ENCODE assay signal across 25 cellular contexts in genomic region chr1:205338011-205338410, GRCh38. TPM values are rescaled to one million over a fixed set of nuclear protein-coding genes. Genes with fewer than 3 reads are reported as not detected.
DNase-seq lines count a peak whose midpoint lies in the region; ATAC-seq, FAIRE-seq and TF ChIP-seq lines count a peak whose summit lies in the region.
"Had no signal": no experiment of that assay in that cellular context is flagged by ENCODE, and none has a peak within 500 bp of the region (broad histone marks: within the 10 kb centered on the region; RNA-seq: fewer than 3 reads in every experiment).

No MANE protein-coding gene starts in this region.

- CTCF ChIA-PET in H1 (lab: Charles Lee; ENCODE audit: partially characterized antibody): interaction anchor here (0.8 to 67.1 kb wide), 13 partner anchors 10 to 185 kb away, joined by 3 to 2424 read pairs (median 23); partner anchors contain the start of gene KLHDC8A
- CTCF ChIA-PET in activated CD4-positive, alpha-beta T cell treated with anti-CD3 and anti-CD28 coated beads, Interleukin-2, amount 10 ng/mL, durations not matched to agents 7 days and 5 days (lab: Charles Lee): interaction anchor here (3.6 kb wide), 1 partner anchor 13 kb away, joined by 24 read pairs; no protein-coding TSS in a partner anchor

- no peak for FAIRE-seq in H1 (lab: Jason Lieb, UNC)
- FAIRE-seq: A204.1, D721Med, GM12892 had no signal

- H3K4me1 ChIP-seq in Loucy (ENCODE audit: insufficient read depth, low read length, poor library complexity, severe bottlenecking) (no peaks in the 10 kb centered on the region), H1 (replicated peaks in 1 of 4; ENCODE audit: control insufficient read depth in 3 of 4, insufficient read depth in 4 of 4, low read length in 3 of 4) (peaks cover 0 to 6% (median 1%) of the 10 kb centered on the region in 4 experiments; a peak in 5 of 7 replicates), neural progenitor cell (peaks cover 5% of the 10 kb centered on the region)
- H3K4me1 ChIP-seq: BLaER1 had no signal

- H3K18ac ChIP-seq in H1 (ENCODE audit: extremely low read depth, low read length): no peak overlapping the region

- TF ChIP-seq EP300 in H1 (IDR thresholded peaks at IDR 0.05; ENCODE audit: borderline replicate concordance in 1 of 2, low read depth in 2 of 2, low read length in 2 of 2): no peak

- H2AK5ac ChIP-seq in H1 (ENCODE audit: low read depth, low read length): no peak overlapping the region

- POLR2A ChIA-PET in H1 (lab: Charles Lee; ENCODE audit: partially characterized antibody): interaction anchor here (3.1 kb wide), 1 partner anchor 13 kb away, joined by 9 read pairs; no protein-coding TSS in a partner anchor
- POLR2A ChIA-PET in activated CD4-positive, alpha-beta T cell treated with anti-CD3 and anti-CD28 coated beads, Interleukin-2, amount 10 ng/mL, durations not matched to agents 7 days and 5 days (lab: Charles Lee): no interaction called here

- TF ChIP-seq CTCF in Loucy (conservative IDR thresholded peaks at IDR 0.05; ENCODE audit: low read length) (no peak), WERI-Rb-1 (IDR thresholded peaks at IDR 0.05; ENCODE audit: low read depth, low read length) (no peak), H1 (IDR thresholded peaks at IDR 0.05; ENCODE audit: control extremely low read depth in 1 of 3, insufficient read depth in 1 of 3, low read depth in 1 of 3, low read length in 3 of 3) (no peak), neural progenitor cell (IDR thresholded peaks at IDR 0.05) (no peak)

- no peak overlapping the region for H3K4ac ChIP-seq in H1 (replicated peaks; ENCODE audit: insufficient read length, low read depth, low read length)

- H4K91ac ChIP-seq in H1 (replicated peaks; ENCODE audit: insufficient read length, low read length): no peak overlapping the region

- TF ChIP-seq POLR2A in H1 (IDR thresholded peaks at IDR 0.05; ENCODE audit: control extremely low read depth in 1 of 2, low read depth in 2 of 2, low read length in 2 of 2): no peak

- peak; percentile 97 for DNase-seq in WERI-Rb-1
- no peak for DNase-seq in H1 (ENCODE audit: low read depth in 1 of 2, low spot score in 2 of 2)
- no peak for DNase-seq in neural progenitor cell (ENCODE audit: low spot score)
- no peak for DNase-seq in activated CD4-positive, alpha-beta T cell treated with anti-CD3 and anti-CD28 coated beads, Interleukin-2, amount 10 ng/mL, durations not matched to agents 7 days and 5 days
- DNase-seq in activated CD8-positive, alpha-beta memory T cell treated with anti-CD3 and anti-CD28 coated beads for 24 hours: no peak
- DNase-seq in NCI-H1694 (lab: John Stamatoyannopoulos, UW): no peak
- DNase-seq: CD4-positive, CD25-positive, alpha-beta regulatory T cell; CD8-positive, alpha-beta T cell; DMS 273 treated with DMSO at 0.1 percent for 48 hours; DMS79; EL; GF-D8; GM23248; H9 had no signal

- H3K9ac ChIP-seq in Loucy (ENCODE audit: low read depth, low read length, poor library complexity, severe bottlenecking) (no peak overlapping the region), H1 (replicated peaks in 1 of 4; ENCODE audit: extremely low read depth in 1 of 4, low read depth in 3 of 4, low read length in 3 of 4) (no peak overlapping the region), neural progenitor cell (no peak overlapping the region)
- H3K9ac ChIP-seq: BLaER1, GM23248 had no signal

- H4K5ac ChIP-seq in H1 (ENCODE audit: insufficient read length, low read depth, low read length): no peak overlapping the region

- H4K8ac ChIP-seq in H1 (ENCODE audit: extremely low read depth, insufficient read depth, low read length): no peak overlapping the region

- H3K4me3 ChIP-seq in Loucy (ENCODE audit: low read length, poor library complexity, severe bottlenecking) (no peak overlapping the region), WERI-Rb-1 (ENCODE audit: low read depth, low read length) (peak overlapping the region; percentile 15), H1 (ENCODE audit: extremely low read depth in 1 of 4, insufficient read depth in 2 of 4, low read depth in 3 of 4, low read length in 4 of 4) (no peak overlapping the region), neural progenitor cell (no peak overlapping the region)
- H3K4me3 ChIP-seq: BLaER1, GM23248 had no signal

- H2BK20ac ChIP-seq in H1 (ENCODE audit: low read length): no peak overlapping the region

- H3K9me3 ChIP-seq in Loucy (ENCODE audit: insufficient read depth, low read depth, low read length): no peaks in the 10 kb centered on the region
- H3K9me3 ChIP-seq in WERI-Rb-1 (ENCODE audit: severe bottlenecking): no peaks in the 10 kb centered on the region
- H3K9me3 ChIP-seq in H1 (ENCODE audit: insufficient read depth in 2 of 2, low read depth in 1 of 2, low read length in 1 of 2): peaks cover 0 to 3% of the 10 kb centered on the region in 2 experiments; a peak in 1 of 4 replicates
- H3K9me3 ChIP-seq in neural progenitor cell (ENCODE audit: low read depth): no peaks in the 10 kb centered on the region

- peaks cover 19% of the 10 kb centered on the region for H3K27me3 Mint-ChIP-seq in neural progenitor cell (ENCODE audit: insufficient read depth, low read depth)
- H3K27me3 Mint-ChIP-seq in activated CD4-positive, alpha-beta T cell treated with anti-CD3 and anti-CD28 coated beads, Interleukin-2, amount 10 ng/mL, durations not matched to agents 7 days and 5 days: peaks cover 30% of the 10 kb centered on the region
- H3K27me3 Mint-ChIP-seq: B cell had no signal

- no peaks in the 10 kb centered on the region for H3K27me3 ChIP-seq in Loucy (ENCODE audit: insufficient read depth, low read length, poor library complexity, severe bottlenecking)
- H3K27me3 ChIP-seq in WERI-Rb-1 (ENCODE audit: insufficient read depth, low read depth, severe bottlenecking): no peaks in the 10 kb centered on the region
- peaks cover 7 to 12% (median 10%) of the 10 kb centered on the region in 4 experiments for H3K27me3 ChIP-seq in H1 (replicated peaks in 1 of 4; ENCODE audit: control insufficient read depth in 3 of 4, extremely low read depth in 1 of 4, insufficient read depth in 3 of 4, low read length in 3 of 4)
- H3K27me3 ChIP-seq in neural progenitor cell: peaks cover 13% of the 10 kb centered on the region

- H4K20me1 ChIP-seq in Loucy (ENCODE audit: insufficient read depth, low read length, poor library complexity, severe bottlenecking) (no peaks in the 10 kb centered on the region), H1 (replicated peaks in 1 of 2; ENCODE audit: control insufficient read depth in 1 of 2, insufficient read depth in 2 of 2, low read length in 2 of 2) (no peaks in the 10 kb centered on the region), neural progenitor cell (ENCODE audit: low read depth) (peaks cover under 1% of the 10 kb centered on the region)
- H4K20me1 ChIP-seq: BLaER1 had no signal

- no peak for ATAC-seq in HG02981 (IDR thresholded peaks at IDR 0.05; ENCODE audit: unreplicated experiment)
- ATAC-seq: CD8-positive, alpha-beta T cell; HCT116 had no signal

- H3K27ac ChIP-seq in WERI-Rb-1: peak overlapping the region; percentile 94
- no peak overlapping the region for H3K27ac ChIP-seq in H1 (ENCODE audit: low read depth, low read length)
- no peak overlapping the region for H3K27ac ChIP-seq in neural progenitor cell
- H3K27ac ChIP-seq: 22Rv1, BLaER1, C4-2B, GM23248 had no signal

- no peaks in the 10 kb centered on the region for H3K79me1 ChIP-seq in H1 (ENCODE audit: low read depth, low read length)

- TF ChIP-seq RAD21 in H1 (IDR thresholded peaks at IDR 0.05 in 1 of 2, conservative IDR thresholded peaks at IDR 0.05 in 1 of 2; ENCODE audit: low read depth in 2 of 2, low read length in 2 of 2): no peak

- no peak overlapping the region for H3K56ac ChIP-seq in H1 (replicated peaks; ENCODE audit: insufficient read length, low read depth, low read length)

- peaks cover 13% of the 10 kb centered on the region for H3K36me3 Mint-ChIP-seq in neural progenitor cell
- no peaks in the 10 kb centered on the region for H3K36me3 Mint-ChIP-seq in activated CD4-positive, alpha-beta T cell treated with anti-CD3 and anti-CD28 coated beads, Interleukin-2, amount 10 ng/mL, durations not matched to agents 7 days and 5 days (ENCODE audit: low read depth)
- H3K36me3 Mint-ChIP-seq: CD4-positive, CD25-positive, alpha-beta regulatory T cell; CD8-positive, alpha-beta T cell had no signal

- no peaks in the 10 kb centered on the region for H3K9me2 ChIP-seq in Loucy (replicated peaks; ENCODE audit: low read depth, low read length)

- H2BK5ac ChIP-seq in H1 (ENCODE audit: low read depth, low read length): no peak overlapping the region

- H2BK15ac ChIP-seq in H1 (ENCODE audit: low read length): no peak overlapping the region

- no peak overlapping the region for H3K23ac ChIP-seq in H1 (ENCODE audit: insufficient read length)

- H3K4me3 Mint-ChIP-seq in neural progenitor cell: peak overlapping the region; percentile 12
- no peak overlapping the region for H3K4me3 Mint-ChIP-seq in activated CD4-positive, alpha-beta T cell treated with anti-CD3 and anti-CD28 coated beads, Interleukin-2, amount 10 ng/mL, durations not matched to agents 7 days and 5 days
- H3K4me3 Mint-ChIP-seq: B cell; CD4-positive, CD25-positive, alpha-beta regulatory T cell; CD8-positive, alpha-beta T cell; H9 had no signal

- no peaks in the 10 kb centered on the region for H3K36me3 ChIP-seq in Loucy (ENCODE audit: insufficient read depth, low read length)
- H3K36me3 ChIP-seq in WERI-Rb-1: no peaks in the 10 kb centered on the region
- H3K36me3 ChIP-seq in H1 (ENCODE audit: control insufficient read depth in 2 of 4, insufficient read depth in 4 of 4, low read length in 3 of 4): no peaks in the 10 kb centered on the region
- no peaks in the 10 kb centered on the region for H3K36me3 ChIP-seq in neural progenitor cell
- H3K36me3 ChIP-seq: BLaER1 had no signal

- peak overlapping the region; percentile 29 for H3K27ac Mint-ChIP-seq in neural progenitor cell
- H3K27ac Mint-ChIP-seq in activated CD4-positive, alpha-beta T cell treated with anti-CD3 and anti-CD28 coated beads, Interleukin-2, amount 10 ng/mL, durations not matched to agents 7 days and 5 days: no peak overlapping the region
- H3K27ac Mint-ChIP-seq: B cell; CD8-positive, alpha-beta T cell; H9 had no signal

- 83% methylated on average over 7 of the region's 7 CpGs; no CpG with 5 or more reads in 1 of the 2 experiments for WGBS in H1 (ENCODE audit: extremely low coverage in 1 of 2, insufficient coverage in 1 of 2, insufficient read length in 1 of 2, insufficient replicate concordance in 2 of 2, low coverage in 1 of 2, low lambda C conversion rate in 2 of 2, missing lambda C conversion rate in 1 of 2), 2 experiments

- H3F3A ChIP-seq in Loucy (ENCODE audit: low read depth) (no peaks in the 10 kb centered on the region), neural progenitor cell (ENCODE audit: low read depth) (peaks cover 10% of the 10 kb centered on the region)

- no peak overlapping the region for H3K14ac ChIP-seq in H1 (ENCODE audit: insufficient read length)

- H3K4me2 ChIP-seq in Loucy (ENCODE audit: low read depth, low read length, poor library complexity, severe bottlenecking) (no peak overlapping the region), H1 (ENCODE audit: insufficient read depth in 1 of 2, low read depth in 2 of 2, low read length in 2 of 2) (no peak overlapping the region), neural progenitor cell (no peak overlapping the region)
- H3K4me2 ChIP-seq: BLaER1 had no signal

- no peaks in the 10 kb centered on the region for H3K23me2 ChIP-seq in H1 (ENCODE audit: low read depth, low read length)

- H3K4me1 Mint-ChIP-seq in neural progenitor cell: peaks cover 22% of the 10 kb centered on the region
- no peaks in the 10 kb centered on the region for H3K4me1 Mint-ChIP-seq in activated CD4-positive, alpha-beta T cell treated with anti-CD3 and anti-CD28 coated beads, Interleukin-2, amount 10 ng/mL, durations not matched to agents 7 days and 5 days

- H2BK120ac ChIP-seq in H1 (replicated peaks; ENCODE audit: low read depth, low read length): no peak overlapping the region

- peaks cover 7% of the 10 kb centered on the region for H3K9me3 Mint-ChIP-seq in neural progenitor cell
- no peaks in the 10 kb centered on the region for H3K9me3 Mint-ChIP-seq in activated CD4-positive, alpha-beta T cell treated with anti-CD3 and anti-CD28 coated beads, Interleukin-2, amount 10 ng/mL, durations not matched to agents 7 days and 5 days
- H3K9me3 Mint-ChIP-seq: CD4-positive, CD25-positive, alpha-beta regulatory T cell; CD8-positive, alpha-beta T cell; H9 had no signal

- no peaks in the 10 kb centered on the region for H3K79me2 ChIP-seq in Loucy (ENCODE audit: insufficient read depth, low read length)
- H3K79me2 ChIP-seq in H1 (ENCODE audit: control insufficient read depth in 1 of 2, insufficient read depth in 2 of 2, low read length in 2 of 2): no peaks in the 10 kb centered on the region
- no peaks in the 10 kb centered on the region for H3K79me2 ChIP-seq in neural progenitor cell (ENCODE audit: low read depth)

- H2AFZ ChIP-seq in Loucy (ENCODE audit: low read length) (0 out of 2 replicates have a peak overlapping the region, but pooled peaks have one; percentile 54), H1 (ENCODE audit: low read length) (no peak overlapping the region), neural progenitor cell (replicated peaks) (no peak overlapping the region)
- H2AFZ ChIP-seq: GM23248 had no signal

- H2BK12ac ChIP-seq in H1 (ENCODE audit: low read depth, low read length): 0 out of 2 replicates have a peak overlapping the region, but pooled peaks have one; percentile 11

RNA-seq across cellular contexts. Expression of gene NUAK2, which starts 16.5 kb away (rescaled TPM):
- 12.7 and 12.9 TPM in 2 replicates for total RNA-seq in H1 (2021; fragmentation: NEBNext Ultra II Directional; extraction: Animal tissue kit (Norgen Biotek cat#: 25700))
- polyA plus RNA-seq in H1 (2011; rRNA removed): 9.4 and 14.5 TPM in 2 replicates
- 8.0 TPM for polyA plus RNA-seq in H1 (2011; cell fraction: cytosol; rRNA removed)
- 13.3 TPM for polyA plus RNA-seq in H1 (2011; cell fraction: nucleus; rRNA removed)
- polyA plus RNA-seq in H1 (2012, experiment 1 of 2): 13.2 to 13.7 TPM (median 13.5 TPM) in 4 replicates
- polyA plus RNA-seq in H1 (2012, experiment 2 of 2): 12.2 TPM
- polyA plus RNA-seq in H1 (2013, experiment 1 of 2): 5.4 TPM
- polyA plus RNA-seq in H1 (2013, experiment 2 of 2): 5.1 TPM
- 12.4 and 13.8 TPM in 2 replicates for polyA minus RNA-seq in H1 (2011; rRNA and poly(A)+ RNA removed)
- 15.0 TPM for polyA minus RNA-seq in H1 (2011; cell fraction: cytosol; rRNA and poly(A)+ RNA removed)
- polyA minus RNA-seq in H1 (2011; cell fraction: nucleus; rRNA and poly(A)+ RNA removed): 13.2 TPM
- total RNA-seq in neural progenitor cell (ENCODE audit: low replicate concordance): 29.4 and 56.2 TPM in 2 replicates
- 10 to 100 TPM; 12.1 to 12.7 TPM for total RNA-seq in activated CD4-positive, alpha-beta T cell treated with anti-CD3 and anti-CD28 coated beads, Interleukin-2, amount 10 ng/mL, durations not matched to agents 7 days and 5 days

RNA-seq across cellular contexts. Expression of gene KLHDC8A, which starts 18.7 kb away (rescaled TPM):
- 2.5 and 3.4 TPM in 2 replicates for total RNA-seq in H1 (2021; fragmentation: NEBNext Ultra II Directional; extraction: Animal tissue kit (Norgen Biotek cat#: 25700))
- polyA plus RNA-seq in H1 (2011; rRNA removed): 1.9 and 2.5 TPM in 2 replicates
- 2.4 TPM for polyA plus RNA-seq in H1 (2011; cell fraction: cytosol; rRNA removed)
- polyA plus RNA-seq in H1 (2011; cell fraction: nucleus; rRNA removed): 2.4 TPM
- 0.83 to 2.1 TPM (median 1.5 TPM) in 4 replicates for polyA plus RNA-seq in H1 (2012, experiment 1 of 2)
- 1.4 TPM for polyA plus RNA-seq in H1 (2012, experiment 2 of 2)
- polyA plus RNA-seq in H1 (2013, experiment 1 of 2): 3.5 TPM
- 3.8 TPM for polyA plus RNA-seq in H1 (2013, experiment 2 of 2)
- polyA minus RNA-seq in H1 (2011; rRNA and poly(A)+ RNA removed): 2.5 and 4.2 TPM in 2 replicates
- 1.4 TPM for polyA minus RNA-seq in H1 (2011; cell fraction: cytosol; rRNA and poly(A)+ RNA removed)
- 1.00 TPM for polyA minus RNA-seq in H1 (2011; cell fraction: nucleus; rRNA and poly(A)+ RNA removed)
- 9.7 and 20.2 TPM in 2 replicates for total RNA-seq in neural progenitor cell (ENCODE audit: low replicate concordance)
- total RNA-seq in activated CD4-positive, alpha-beta T cell treated with anti-CD3 and anti-CD28 coated beads, Interleukin-2, amount 10 ng/mL, durations not matched to agents 7 days and 5 days: not detected
- total RNA-seq: CD4-positive, CD25-positive, alpha-beta regulatory T cell; CD8-positive, alpha-beta T cell; GM23248; H4 had no signal
- polyA plus RNA-seq: GM23248 had no signal
